8 cellular contexts compared by ENCODE assay signal in the genomic region with DNA sequence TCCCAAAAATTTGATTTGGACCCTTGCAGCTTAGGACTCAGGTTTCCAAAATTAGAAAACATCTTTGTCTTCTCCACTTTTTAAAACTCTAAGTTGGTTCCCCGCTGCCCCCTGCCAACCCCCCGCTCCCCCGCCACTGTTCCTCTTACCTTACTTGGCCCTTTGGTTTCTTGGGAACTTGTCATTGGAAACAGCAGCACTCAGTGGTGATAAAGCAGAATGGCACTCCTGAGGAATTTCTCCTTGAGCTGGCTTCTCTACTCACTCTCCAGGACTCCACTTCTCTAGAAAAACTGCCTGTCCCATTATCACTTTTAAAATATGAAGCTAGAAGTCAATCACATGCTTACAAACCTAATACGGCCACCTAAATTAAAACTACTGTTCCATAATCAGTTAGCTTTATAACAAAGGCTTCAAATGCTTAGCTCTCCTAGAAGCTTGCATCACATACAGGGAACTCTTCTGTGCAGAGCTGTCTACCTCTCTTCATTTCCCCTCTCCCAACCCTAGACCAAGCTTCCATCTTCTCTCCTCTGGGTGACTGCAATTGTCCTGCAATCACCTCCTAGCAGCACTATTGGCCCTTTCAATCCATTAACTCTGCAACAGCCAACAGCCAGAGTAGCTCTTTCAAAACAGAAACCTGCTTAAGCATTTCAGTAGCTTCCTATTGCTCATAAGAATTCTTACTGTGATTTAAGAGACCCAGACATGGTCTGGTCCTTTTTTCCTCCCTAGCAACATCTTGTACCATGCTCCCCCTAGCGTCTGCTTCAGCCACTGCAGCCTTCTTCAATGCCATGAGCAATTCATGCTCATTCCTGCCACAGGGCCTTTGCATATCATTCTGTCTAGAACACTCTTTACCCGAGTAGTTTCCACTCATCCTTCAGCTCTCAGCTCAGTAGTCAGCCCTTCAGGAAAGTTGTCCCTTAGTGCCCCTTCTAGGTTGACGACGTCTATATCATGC. TPM values are rescaled to one million over a fixed set of nuclear protein-coding genes. Genes with fewer than 3 reads are reported as not detected.
DNase-seq lines count a peak whose midpoint lies in the region; ATAC-seq and TF ChIP-seq lines count a peak whose summit lies in the region.

No MANE protein-coding gene starts in this region.

- DNase-seq in A172 (ENCODE audit: low spot score) (peak; percentile 80), NCI-H2196 treated with DMSO at 0.1 percent for 48 hours (lab: John Stamatoyannopoulos, UW; ENCODE audit: unreplicated experiment) (peak; percentile 10), dedifferentiated amniotic fluid mesenchymal stem cell (ENCODE audit: extremely low spot score) (peak; percentile 75), lower leg skin (ENCODE audit: low spot score in 2 of 2) (peak; percentile 37 to 88)
- DNase-seq in activated CD4-positive, alpha-beta T cell treated with anti-CD3 and anti-CD28 coated beads for 48 hours = peak; percentile 88
- peak; percentile 33 for DNase-seq in stimulated activated CD8-positive, alpha-beta memory T cell treated with anti-CD3 and anti-CD28 coated beads, Interleukin-12 subunit alpha, Interleukin-12 subunit beta, amount 100 ng/mL, for 1 hour (ENCODE audit: low read depth)

- WGBS in lower leg skin, 2 donors = 36 to 48% methylated on average over 8 of the region's 8 CpGs

- H3K4me3 ChIP-seq in lower leg skin (ENCODE audit: low read depth, poor library complexity, severe bottlenecking) = no peak overlapping the region

- ATAC-seq in GM18502 (IDR thresholded peaks at IDR 0.05; ENCODE audit: poor library complexity, unreplicated experiment) = peak; percentile 90
- peak; percentile 77 for ATAC-seq in HG02884 (IDR thresholded peaks at IDR 0.05; ENCODE audit: unreplicated experiment)

- TF ChIP-seq CTCF in lower leg skin (IDR thresholded peaks at IDR 0.05) = peak in 1 of 3 donors; percentile 21

- TF ChIP-seq POLR2A in lower leg skin (IDR thresholded peaks at IDR 0.05) = no peak

- intact Hi-C loops in lower leg skin (cut with DNase I; ENCODE audit: low total_unique reads) = no loop called here

RNA-seq across cellular contexts. Expression of a gene that starts 15.2 kb away (rescaled TPM):
- total RNA-seq in A172 (2014; rRNA removed; shearing (Covaris generic)) = 3.5 and 4.9 TPM in 2 replicates
- 10 to 100 TPM; 18.3 to 22.2 (median 19.4) TPM for total RNA-seq in lower leg skin

Comparison
In these comparisons a context has a peak if more than half of its experiments do, and no peak if none do; other contexts are left out.
1. DNase-seq: peak in every context shown above with its lines; median percentile 88 in activated CD4-positive, alpha-beta T cell treated with anti-CD3 and anti-CD28 coated beads for 48 hours; 80 in A172; 75 in dedifferentiated amniotic fluid mesenchymal stem cell; 62 in lower leg skin; 33 in stimulated activated CD8-positive, alpha-beta memory T cell treated with anti-CD3 and anti-CD28 coated beads, Interleukin-12 subunit alpha, Interleukin-12 subunit beta, amount 100 ng/mL, for 1 hour; 10 in NCI-H2196 treated with DMSO at 0.1 percent for 48 hours.